18 cellular contexts compared by ENCODE assay signal in the genomic region with DNA sequence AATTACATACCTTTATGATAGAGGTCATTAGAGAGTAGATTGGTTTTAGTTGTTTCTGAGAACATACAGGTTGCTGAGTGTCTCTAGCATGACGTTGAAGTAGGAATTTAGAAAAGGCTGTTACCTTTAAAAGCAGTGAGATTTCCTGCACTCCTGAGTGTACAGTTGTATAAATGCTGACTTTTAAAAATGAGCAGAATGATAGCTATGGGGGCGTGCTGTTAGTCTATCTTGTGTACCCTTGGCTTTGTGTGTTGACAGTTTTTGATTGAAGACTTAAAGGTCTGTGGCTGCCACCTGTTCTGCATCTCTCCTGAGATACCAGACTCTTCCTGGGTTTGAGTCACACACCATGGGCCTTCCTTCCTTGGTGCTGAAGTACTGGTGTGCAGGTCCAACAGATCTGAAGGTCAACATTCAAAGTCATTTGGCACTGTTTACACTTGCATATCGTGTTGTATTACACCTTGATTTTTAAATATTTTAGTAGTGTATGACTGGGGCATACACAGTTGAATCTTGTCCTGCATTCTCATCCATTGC. TPM values are rescaled to one million over a fixed set of nuclear protein-coding genes. Genes with fewer than 3 reads are reported as not detected.
A peak's percentile ranks its signal among the peaks of the same experiment; 100 is the strongest.
DNase-seq lines count a peak whose midpoint lies in the region; ATAC-seq and TF ChIP-seq lines count a peak whose summit lies in the region.
"Had no signal": no experiment of that assay in that cellular context is flagged by ENCODE, and none has a peak within 500 bp of the region (broad histone marks: within the 10 kb centered on the region; RNA-seq: fewer than 3 reads in every experiment).

No MANE protein-coding gene starts in this region.

- peaks cover 48% of the 10 kb centered on the region for H3K4me1 Mint-ChIP-seq in activated naive CD8-positive, alpha-beta T cell (ENCODE audit: low read depth)
- peaks cover 35% of the 10 kb centered on the region for H3K4me1 Mint-ChIP-seq in activated naive CD8-positive, alpha-beta T cell treated with anti-CD3 and anti-CD28 coated beads for 36 hours
- peaks cover 44% of the 10 kb centered on the region for H3K4me1 Mint-ChIP-seq in T-helper 17 cell
- H3K4me1 Mint-ChIP-seq in endothelial cell (ENCODE audit: unreplicated experiment): peaks cover 16% of the 10 kb centered on the region

- ATAC-seq in T-helper 17 cell (no peak), gastrocnemius medialis (peak; percentile 31 to 40), HG02870 (IDR thresholded peaks at IDR 0.05; ENCODE audit: unreplicated experiment) (no peak)
- ATAC-seq: activated CD4-positive, CD25-positive, alpha-beta regulatory T cell treated with anti-CD3 and anti-CD28 coated beads, Interleukin-2, amount 50 U/mL, for 24 hours; activated naive CD4-positive, alpha-beta T cell treated with anti-CD3 and anti-CD28 coated beads, Interleukin-2, amount 50 U/mL, for 72 hours; stimulated activated naive CD8-positive, alpha-beta T cell treated with anti-CD3 and anti-CD28 coated beads, Interleukin-15, amount 100 ng/mL, for 72 hours had no signal

- H3K4me3 ChIP-seq in gastrocnemius medialis: no peak overlapping the region
- H3K4me3 ChIP-seq: HAP-1, thyroid gland had no signal

- no peaks in the 10 kb centered on the region for H3K27me3 Mint-ChIP-seq in activated naive CD8-positive, alpha-beta T cell
- H3K27me3 Mint-ChIP-seq in activated naive CD8-positive, alpha-beta T cell treated with anti-CD3 and anti-CD28 coated beads for 36 hours: no peaks in the 10 kb centered on the region
- no peaks in the 10 kb centered on the region for H3K27me3 Mint-ChIP-seq in T-helper 17 cell
- H3K27me3 Mint-ChIP-seq in endothelial cell (ENCODE audit: unreplicated experiment): peaks cover 2% of the 10 kb centered on the region
- H3K27me3 Mint-ChIP-seq: stimulated activated naive CD8-positive, alpha-beta T cell treated with anti-CD3 and anti-CD28 coated beads, Interleukin-15, amount 100 ng/mL, for 72 hours had no signal

- no peaks in the 10 kb centered on the region for H3K9me3 ChIP-seq in T-helper 17 cell (ENCODE audit: control insufficient read depth, low read length, poor library complexity, severe bottlenecking)
- no peaks in the 10 kb centered on the region for H3K9me3 ChIP-seq in gastrocnemius medialis
- H3K9me3 ChIP-seq: HAP-1, thyroid gland had no signal

- H3K27ac Mint-ChIP-seq in activated naive CD8-positive, alpha-beta T cell: peak overlapping the region; percentile 4
- no peak overlapping the region for H3K27ac Mint-ChIP-seq in activated naive CD8-positive, alpha-beta T cell treated with anti-CD3 and anti-CD28 coated beads for 36 hours
- H3K27ac Mint-ChIP-seq in T-helper 17 cell: peak overlapping the region; percentile 19
- no peak overlapping the region for H3K27ac Mint-ChIP-seq in endothelial cell (ENCODE audit: unreplicated experiment)
- H3K27ac Mint-ChIP-seq: stimulated activated naive CD8-positive, alpha-beta T cell treated with anti-CD3 and anti-CD28 coated beads, Interleukin-15, amount 100 ng/mL, for 72 hours had no signal

- intact Hi-C loops in gastrocnemius medialis (cut with DNase I; ENCODE audit: low total_unique reads): no loop called here

- H3K9me3 Mint-ChIP-seq in activated naive CD8-positive, alpha-beta T cell (ENCODE audit: low read depth): no peaks in the 10 kb centered on the region
- H3K9me3 Mint-ChIP-seq in activated naive CD8-positive, alpha-beta T cell treated with anti-CD3 and anti-CD28 coated beads for 36 hours: no peaks in the 10 kb centered on the region
- no peaks in the 10 kb centered on the region for H3K9me3 Mint-ChIP-seq in endothelial cell (ENCODE audit: unreplicated experiment)
- H3K9me3 Mint-ChIP-seq: activated naive CD4-positive, alpha-beta T cell treated with anti-CD3 and anti-CD28 coated beads, Interleukin-2, amount 50 U/mL, for 72 hours; nephron progenitor cell; stimulated activated naive CD8-positive, alpha-beta T cell treated with anti-CD3 and anti-CD28 coated beads, Interleukin-15, amount 100 ng/mL, for 72 hours had no signal

- peaks cover 0 to 45% of the 10 kb centered on the region in 2 donors for H3K36me3 ChIP-seq in gastrocnemius medialis

- no peak for TF ChIP-seq CTCF in endothelial cell (IDR thresholded peaks at IDR 0.05; ENCODE audit: unreplicated experiment)
- TF ChIP-seq CTCF in gastrocnemius medialis (IDR thresholded peaks at IDR 0.05 in 4 of 5, conservative IDR thresholded peaks at IDR 0.05 in 1 of 5): no peak

- no peak for DNase-seq in activated naive CD8-positive, alpha-beta T cell treated with anti-CD3 and anti-CD28 coated beads for 36 hours
- DNase-seq in T-helper 17 cell: no peak
- no peak for DNase-seq in endothelial cell (ENCODE audit: low spot score)
- DNase-seq in gastrocnemius medialis: peak; percentile 55 to 67
- DNase-seq in SHP77 treated with DMSO at 0.1 percent for 48 hours (lab: John Stamatoyannopoulos, UW): no peak
- DNase-seq: Kasumi-1; NCI-H1694 treated with DMSO at 0.1 percent for 48 hours; NCI-H748 treated with DMSO at 0.1 percent for 48 hours; nephron progenitor cell; posterior cingulate gyrus; stimulated activated naive CD8-positive, alpha-beta T cell treated with anti-CD3 and anti-CD28 coated beads, Interleukin-15, amount 100 ng/mL, for 72 hours; thyroid gland had no signal

- H3K4me1 ChIP-seq in gastrocnemius medialis: peaks cover 70 to 84% of the 10 kb centered on the region in 2 donors

- no peak for TF ChIP-seq POLR2A in gastrocnemius medialis (IDR thresholded peaks at IDR 0.05)

- peaks cover 3% of the 10 kb centered on the region for H3K36me3 Mint-ChIP-seq in activated naive CD8-positive, alpha-beta T cell
- H3K36me3 Mint-ChIP-seq in activated naive CD8-positive, alpha-beta T cell treated with anti-CD3 and anti-CD28 coated beads for 36 hours: peaks cover 40% of the 10 kb centered on the region
- H3K36me3 Mint-ChIP-seq in T-helper 17 cell (ENCODE audit: low read depth): peaks cover 12% of the 10 kb centered on the region
- peaks cover 49% of the 10 kb centered on the region for H3K36me3 Mint-ChIP-seq in endothelial cell (ENCODE audit: low read depth, unreplicated experiment)

- H3K27ac ChIP-seq in gastrocnemius medialis: peak overlapping the region; percentile 96 to 100 (median 96)
- H3K27ac ChIP-seq: RWPE1, thyroid gland had no signal

- H3K27me3 ChIP-seq in gastrocnemius medialis: no peaks in the 10 kb centered on the region
- H3K27me3 ChIP-seq: thyroid gland had no signal

- in situ Hi-C loops in gastrocnemius medialis (cut with MboI; ENCODE audit: low sequenced_read_pairs in 4 of 4): no loop called here

- no peak overlapping the region for H3K4me3 Mint-ChIP-seq in activated naive CD8-positive, alpha-beta T cell
- no peak overlapping the region for H3K4me3 Mint-ChIP-seq in activated naive CD8-positive, alpha-beta T cell treated with anti-CD3 and anti-CD28 coated beads for 36 hours
- no peak overlapping the region for H3K4me3 Mint-ChIP-seq in T-helper 17 cell
- H3K4me3 Mint-ChIP-seq in endothelial cell (ENCODE audit: unreplicated experiment): peak overlapping the region; percentile 56
- H3K4me3 Mint-ChIP-seq: nephron progenitor cell; stimulated activated naive CD8-positive, alpha-beta T cell treated with anti-CD3 and anti-CD28 coated beads, Interleukin-15, amount 100 ng/mL, for 72 hours had no signal

RNA-seq across cellular contexts. Expression of gene DNAJB6, which starts 23.8 kb away (rescaled TPM):
- total RNA-seq in activated naive CD8-positive, alpha-beta T cell treated with anti-CD3 and anti-CD28 coated beads for 36 hours: 10 to 100 TPM; 77.5 to 78.0 TPM
- total RNA-seq in T-helper 17 cell (100 to 1,000 TPM; 266 to 278 TPM), endothelial cell (ENCODE audit: unreplicated experiment) (155 TPM), gastrocnemius medialis (100 to 1,000 TPM; 130 to 269 (median 188) TPM)

Comparison
In these comparisons a context has a peak if more than half of its experiments do, and no peak if none do; other contexts are left out.
1. H3K27ac Mint-ChIP-seq: peak in activated naive CD8-positive, alpha-beta T cell (single experiment) and T-helper 17 cell (single experiment); none in activated naive CD8-positive, alpha-beta T cell treated with anti-CD3 and anti-CD28 coated beads for 36 hours (single experiment) and endothelial cell (single experiment).
2. DNase-seq: peak in gastrocnemius medialis (2 of 2); none in activated naive CD8-positive, alpha-beta T cell treated with anti-CD3 and anti-CD28 coated beads for 36 hours (single experiment), T-helper 17 cell (0 of 3), endothelial cell (single experiment) and SHP77 treated with DMSO at 0.1 percent for 48 hours (single experiment).
3. ATAC-seq: peak in gastrocnemius medialis (2 of 2); none in T-helper 17 cell (single experiment) and HG02870 (single experiment).